Comparison of ENCODE assay signal across 9 cellular contexts in the genomic region with DNA sequence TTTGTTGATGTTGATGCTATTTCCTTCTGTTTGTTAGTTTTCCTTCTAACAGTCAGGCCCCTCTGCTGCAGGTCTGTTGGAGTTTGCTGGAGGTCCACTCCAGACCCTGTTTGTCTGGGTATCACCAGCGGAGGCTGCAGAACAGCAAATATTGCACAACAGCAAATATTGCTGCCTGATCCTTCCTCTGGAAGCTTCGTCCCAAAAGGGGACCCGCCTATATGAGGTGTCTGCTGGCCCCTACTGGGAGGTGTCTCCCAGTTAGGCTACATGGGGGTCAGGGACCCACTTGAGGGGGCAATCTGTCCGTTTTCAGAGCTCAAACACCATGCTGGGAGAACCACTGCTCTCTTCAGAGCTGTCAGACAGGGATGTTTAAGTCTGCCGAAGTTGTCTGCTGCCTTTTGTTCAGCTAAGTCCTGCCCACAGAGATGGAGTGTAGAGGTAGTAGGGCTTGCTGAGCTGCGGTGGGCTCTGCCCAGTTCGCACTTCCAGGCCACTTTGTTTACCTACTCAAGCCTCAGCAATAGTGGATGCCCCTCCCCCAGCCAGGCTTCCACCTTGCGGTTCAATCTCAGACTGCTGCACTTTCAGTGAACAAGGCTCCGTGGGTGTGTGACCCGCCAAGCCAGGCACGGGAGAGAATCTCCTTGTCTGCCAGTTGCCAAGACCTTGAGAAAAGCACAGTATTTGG. TPM values are rescaled to one million over a fixed set of nuclear protein-coding genes. Genes with fewer than 3 reads are reported as not detected.
A peak's percentile ranks its signal among the peaks of the same experiment; 100 is the strongest.
DNase-seq lines count a peak whose midpoint lies in the region; ATAC-seq, FAIRE-seq and TF ChIP-seq lines count a peak whose summit lies in the region.
"Not testable (repeated sequence)": the region's sequence is repeated elsewhere in the genome, so short reads cannot be mapped to it uniquely, and the experiment has no call there.
"Had no signal": no experiment of that assay in that cellular context is flagged by ENCODE, and none has a peak within 500 bp of the region (broad histone marks: within the 10 kb centered on the region; RNA-seq: fewer than 3 reads in every experiment).

No MANE protein-coding gene starts in this region.

- H3K36me3 ChIP-seq in CD4-positive, CD25-positive, alpha-beta regulatory T cell (ENCODE audit: control insufficient read depth, insufficient read depth, low read length); HepG2 (replicated peaks in 1 of 2; ENCODE audit: control insufficient read depth in 1 of 2, insufficient read depth in 2 of 2, low read length in 2 of 2); thoracic aorta: not testable (repeated sequence)
- H3K36me3 ChIP-seq in OCI-LY3 (replicated peaks; ENCODE audit: low read depth, low read length) (peaks cover 17% of the 10 kb centered on the region), neutrophil (peaks cover 14% of the 10 kb centered on the region)

- DNase-seq in CD4-positive, CD25-positive, alpha-beta regulatory T cell; activated B cell treated with CpG ODN at 0.5 μM for 24 hours; coronary artery (ENCODE audit: low spot score); HepG2 (ENCODE audit: low spot score); thoracic aorta (ENCODE audit: low spot score): not testable (repeated sequence)

- in situ Hi-C loops in HepG2 (cut with HindIII; ENCODE audit: extremely low pct_ligation_motif_present, low pct_unique_long_range_greater_than_20kb), result not testable (repeated sequence)

- ATAC-seq in CD4-positive, CD25-positive, alpha-beta regulatory T cell (ENCODE audit: low read depth in 2 of 2); activated B cell treated with CpG ODN at 0.5 μM for 24 hours (ENCODE audit: low read depth); thoracic aorta (ENCODE audit: insufficient number of reproducible peaks, low FRiP score, low read depth): not testable (repeated sequence)
- ATAC-seq in HepG2, result peak; percentile 64

- CTCF ChIA-PET in activated B cell treated with CpG ODN at 0.5 μM for 24 hours (lab: Charles Lee), result interaction anchor here (1.1 kb wide), 1 partner anchor 113 kb away, joined by 3 read pairs; the partner anchor contains the start of gene TCTN3
- CTCF ChIA-PET in HepG2 (lab: Yijun Ruan, JAX; ENCODE audit: low intra/inter-chr PET ratio, low total read pairs), result not testable (repeated sequence)

- H3K27me3 ChIP-seq in CD4-positive, CD25-positive, alpha-beta regulatory T cell (ENCODE audit: control insufficient read depth, insufficient read depth, low read length); OCI-LY3 (ENCODE audit: low read depth, low read length); HepG2 (ENCODE audit: control insufficient read depth in 1 of 2, insufficient read depth in 2 of 2, low read length in 2 of 2); neutrophil; thoracic aorta (replicated peaks; ENCODE audit: insufficient read depth): not testable (repeated sequence)

- 0% methylated on average over 9 of the region's 11 CpGs for WGBS in HepG2 (ENCODE audit: low lambda C conversion rate)

- FAIRE-seq in HepG2 (lab: Jason Lieb, UNC), result peak; percentile 42

- H3K9me3 Mint-ChIP-seq in CD4-positive, CD25-positive, alpha-beta regulatory T cell; activated B cell treated with CpG ODN at 0.5 μM for 24 hours: not testable (repeated sequence)

- not testable (repeated sequence) for H3K27me3 Mint-ChIP-seq in CD4-positive, CD25-positive, alpha-beta regulatory T cell; activated B cell treated with CpG ODN at 0.5 μM for 24 hours

- H3K4me3 ChIP-seq in CD4-positive, CD25-positive, alpha-beta regulatory T cell (ENCODE audit: low read depth, low read length), result peak overlapping the region; percentile 47
- H3K4me3 ChIP-seq in OCI-LY3 (ENCODE audit: low read length) (peak overlapping the region; percentile 33; the same call in 1 of the 2 replicates), HepG2 (replicated peaks in 1 of 3; ENCODE audit: insufficient read depth in 1 of 3, low read depth in 2 of 3, low read length in 3 of 3) (peak overlapping the region in 2 of 3 experiments; percentile 22 to 54; a peak in 3 of 6 replicates)
- H3K4me3 ChIP-seq in coronary artery; neutrophil (ENCODE audit: low read depth in 1 of 2, low read length in 1 of 2); thoracic aorta: not testable (repeated sequence)

- not testable (repeated sequence) for TF ChIP-seq CTCF in OCI-LY3 (IDR thresholded peaks at IDR 0.05; ENCODE audit: low read depth, low read length); activated B cell treated with CpG ODN at 0.5 μM for 24 hours (IDR thresholded peaks at IDR 0.05); coronary artery (IDR thresholded peaks at IDR 0.05); neutrophil (IDR thresholded peaks at IDR 0.05); thoracic aorta (IDR thresholded peaks at IDR 0.05)
- peak; percentile 57 for TF ChIP-seq CTCF in HepG2 (CRISPR knock-in tag; IDR thresholded peaks at IDR 0.05)

- not testable (repeated sequence) for H2AFZ ChIP-seq in OCI-LY3 (ENCODE audit: low read depth, low read length); HepG2 (ENCODE audit: low read length)

- peaks cover 0 to 32% (median 22%) of the 10 kb centered on the region in 4 donors for H3K4me1 Mint-ChIP-seq in CD4-positive, CD25-positive, alpha-beta regulatory T cell
- H3K4me1 Mint-ChIP-seq in activated B cell treated with CpG ODN at 0.5 μM for 24 hours, result peaks cover 81% of the 10 kb centered on the region

- H3K9ac ChIP-seq in OCI-LY3 (ENCODE audit: low read length), result peak overlapping the region; percentile 17; the same call in 1 of the 2 replicates
- H3K9ac ChIP-seq in HepG2 (ENCODE audit: insufficient read depth, low read depth, low read length), result not testable (repeated sequence)

- H3K36me3 Mint-ChIP-seq in CD4-positive, CD25-positive, alpha-beta regulatory T cell, result not testable (repeated sequence)
- peaks cover 51% of the 10 kb centered on the region for H3K36me3 Mint-ChIP-seq in activated B cell treated with CpG ODN at 0.5 μM for 24 hours (ENCODE audit: low read depth)

- H3K4me2 ChIP-seq in OCI-LY3 (ENCODE audit: low read length) (peak overlapping the region; percentile 53), HepG2 (ENCODE audit: low read depth, low read length) (peak overlapping the region; percentile 90)

- intact Hi-C loops in activated B cell treated with CpG ODN at 0.5 μM for 24 hours (cut with micrococcal nuclease); HepG2 (cut with micrococcal nuclease; ENCODE audit: unreplicated experiment): not testable (repeated sequence)

- not testable (repeated sequence) for H3K9me3 ChIP-seq in CD4-positive, CD25-positive, alpha-beta regulatory T cell (ENCODE audit: control insufficient read depth in 2 of 2, low read length in 2 of 2); OCI-LY3 (ENCODE audit: insufficient read depth, low read length); HepG2 (ENCODE audit: low read length); neutrophil; thoracic aorta

- TF ChIP-seq RAD21 in HepG2 (CRISPR knock-in tag; IDR thresholded peaks at IDR 0.05), result not testable (repeated sequence)

- not testable (repeated sequence) for H4K20me1 ChIP-seq in OCI-LY3 (ENCODE audit: insufficient read depth, low read length); HepG2 (ENCODE audit: insufficient read depth, low read length)

- not testable (repeated sequence) for H3K4me1 ChIP-seq in CD4-positive, CD25-positive, alpha-beta regulatory T cell (ENCODE audit: control insufficient read depth, insufficient read depth, low read length, poor library complexity, severe bottlenecking)
- H3K4me1 ChIP-seq in OCI-LY3 (ENCODE audit: low read length) (peaks cover 17% of the 10 kb centered on the region), HepG2 (ENCODE audit: insufficient read depth, low read length) (peaks cover 26% of the 10 kb centered on the region), neutrophil (ENCODE audit: control insufficient read depth in 1 of 2, insufficient read depth in 1 of 2, low read depth in 1 of 2, low read length in 1 of 2) (peaks cover 15% of the 10 kb centered on the region in 2 experiments), thoracic aorta (ENCODE audit: control insufficient read depth in 1 of 2, low read depth in 2 of 2) (peaks cover 0 to 17% of the 10 kb centered on the region in 2 donors)

- POLR2A ChIA-PET in activated B cell treated with CpG ODN at 0.5 μM for 24 hours (lab: Charles Lee) (interaction anchor here (1.4 to 4.9 kb wide), 4 partner anchors 9 to 49 kb away, joined by 3 to 14 read pairs (median 4); partner anchors contain the start of gene ENTPD1), HepG2 (lab: Yijun Ruan, JAX) (interaction anchor here (2.1 kb wide), 1 partner anchor 30 kb away, joined by 6 read pairs; no protein-coding TSS in a partner anchor)

- H3K27ac Mint-ChIP-seq in CD4-positive, CD25-positive, alpha-beta regulatory T cell, result peak overlapping the region in 2 of 3 donors; percentile 29 to 33
- H3K27ac Mint-ChIP-seq in activated B cell treated with CpG ODN at 0.5 μM for 24 hours, result peak overlapping the region; percentile 53

- not testable (repeated sequence) for H3K27ac ChIP-seq in CD4-positive, CD25-positive, alpha-beta regulatory T cell (ENCODE audit: insufficient read depth, low read length, poor library complexity, severe bottlenecking); OCI-LY3 (ENCODE audit: low read length); HepG2 (ENCODE audit: extremely low read length, insufficient read depth, low read length)
- H3K27ac ChIP-seq in coronary artery, result peak overlapping the region; percentile 15 to 35
- peak overlapping the region; percentile 44 for H3K27ac ChIP-seq in neutrophil
- H3K27ac ChIP-seq in thoracic aorta, result peak overlapping the region; percentile 7 to 30

- not testable (repeated sequence) for TF ChIP-seq POLR2A in HepG2 (IDR thresholded peaks at IDR 0.05; ENCODE audit: insufficient read depth in 1 of 2, low read depth in 2 of 2, low read length in 2 of 2)

- H3K4me3 Mint-ChIP-seq in CD4-positive, CD25-positive, alpha-beta regulatory T cell, result peak overlapping the region in 3 of 4 donors; percentile 46 to 62 (median 60)
- H3K4me3 Mint-ChIP-seq in activated B cell treated with CpG ODN at 0.5 μM for 24 hours, result peak overlapping the region; percentile 32

- peaks cover 17% of the 10 kb centered on the region for H3K79me2 ChIP-seq in OCI-LY3 (ENCODE audit: low read length)
- not testable (repeated sequence) for H3K79me2 ChIP-seq in HepG2 (ENCODE audit: insufficient read depth, low read length)

- not testable (repeated sequence) for BruUV-seq in HepG2 (replicated peaks; lab: Mats Ljungman, UMichigan)

- TF ChIP-seq EP300 in HepG2 (IDR thresholded peaks at IDR 0.05; ENCODE audit: low read depth in 2 of 2, low read length in 2 of 2); HepG2 (CRISPR knock-in tag; IDR thresholded peaks at IDR 0.05; ENCODE audit: borderline replicate concordance): not testable (repeated sequence)

RNA-seq across cellular contexts. Expression of gene ENTPD1, which starts 50.9 kb away (rescaled TPM):
- 49.4 TPM for total RNA-seq in CD4-positive, CD25-positive, alpha-beta regulatory T cell
- 10 to 100 TPM in 3 of 4 donors, 1 to 10 TPM in 1; 3.5 to 38.3 (median 17.9) TPM for polyA plus RNA-seq in CD4-positive, CD25-positive, alpha-beta regulatory T cell
- total RNA-seq in activated B cell treated with CpG ODN at 0.5 μM for 24 hours, result 187 TPM in 2 replicates
- total RNA-seq in HepG2 (2016; rRNA removed; fragmentation: Illumina TruSeq; extraction: Trizol), result 0.03 and 0.07 TPM in 2 replicates
- not detected in 2 replicates for total RNA-seq in HepG2 (2016; cell fraction: cytosol; rRNA removed; fragmentation: Illumina TruSeq; extraction: Trizol; ENCODE audit: low read depth)
- total RNA-seq in HepG2 (2016; cell fraction: insoluble cytoplasmic fraction; rRNA removed; fragmentation: Illumina TruSeq; extraction: Trizol), result 0.06 TPM in 1 of 2 replicates, not detected in the other
- total RNA-seq in HepG2 (2016; cell fraction: membrane; rRNA removed; fragmentation: Illumina TruSeq; extraction: Trizol), result not detected in 2 replicates
- 0.56 TPM in 1 of 2 replicates, not detected in the other for total RNA-seq in HepG2 (2016; cell fraction: nucleus; rRNA removed; fragmentation: Illumina TruSeq; extraction: Trizol)
- 0.03 and 0.07 TPM in 2 replicates for polyA plus RNA-seq in HepG2 (2011; rRNA removed)
- polyA plus RNA-seq in HepG2 (2011; cell fraction: cytosol; rRNA removed), result 0.03 and 0.06 TPM in 2 replicates
- 0.21 and 0.45 TPM in 2 replicates for polyA plus RNA-seq in HepG2 (2011; cell fraction: nucleus; rRNA removed)
- polyA plus RNA-seq in HepG2 (2012), result 1.4 and 2.0 TPM in 2 replicates
- not detected in 2 replicates for polyA plus RNA-seq in HepG2 (2016; cell fraction: cytosol; fragmentation: Illumina TruSeq; extraction: Trizol; ENCODE audit: low read depth)
- not detected in 2 replicates for polyA plus RNA-seq in HepG2 (2016; cell fraction: insoluble cytoplasmic fraction; fragmentation: Illumina TruSeq; extraction: Trizol; ENCODE audit: low read depth)
- polyA plus RNA-seq in HepG2 (2016; cell fraction: membrane; fragmentation: Illumina TruSeq; extraction: Trizol; ENCODE audit: low read depth), result not detected in 2 replicates
- polyA plus RNA-seq in HepG2 (2016; cell fraction: nucleus; fragmentation: Illumina TruSeq; extraction: Trizol; ENCODE audit: insufficient read depth, low read depth), result 0.21 TPM in 1 of 2 replicates, not detected in the other
- 0.40 TPM in 1 of 2 replicates, not detected in the other for polyA minus RNA-seq in HepG2 (2011; rRNA and poly(A)+ RNA removed; ENCODE audit: low replicate concordance)
- not detected in 2 replicates for polyA minus RNA-seq in HepG2 (2011; cell fraction: cytosol; rRNA and poly(A)+ RNA removed)
- 0.25 and 0.26 TPM in 2 replicates for polyA minus RNA-seq in HepG2 (2011; cell fraction: nucleus; rRNA and poly(A)+ RNA removed)
- 10 to 100 TPM; 32.1 to 63.6 TPM for total RNA-seq in thoracic aorta
- total RNA-seq: G401, GM23248 had no signal

Comparison
In these comparisons a context has a peak if more than half of its experiments do, and no peak if none do; other contexts are left out.
1. RNA of gene ENTPD1, which starts 50.9 kb away (total RNA-seq): 187 TPM in activated B cell treated with CpG ODN at 0.5 μM for 24 hours, 32.1 to 63.6 TPM in thoracic aorta and 49.4 TPM in CD4-positive, CD25-positive, alpha-beta regulatory T cell (single experiment); 0.03 to 0.56 TPM in HepG2; every median in the first group is over 10 times any median in the second.